ENCODE assay signal across 22 cellular contexts in genomic region chr5:144307726-144308125, GRCh38.
DNase-seq lines count a peak whose midpoint lies in the region; ATAC-seq and TF ChIP-seq lines count a peak whose summit lies in the region.
"Had no signal": no experiment of that assay in that cellular context is flagged by ENCODE, and none has a peak within 500 bp of the region (broad histone marks: within the 10 kb centered on the region; RNA-seq: fewer than 3 reads in every experiment).

No MANE protein-coding gene starts in this region.

- H3K4me1 ChIP-seq in lower lobe of right lung = no peaks in the 10 kb centered on the region
- H3K4me1 ChIP-seq: parathyroid adenoma had no signal

- H3K27me3 ChIP-seq in lower lobe of right lung (ENCODE audit: low read depth) = no peaks in the 10 kb centered on the region

- CTCF ChIA-PET in activated CD8-positive, alpha-beta memory T cell treated with anti-CD3 and anti-CD28 coated beads, Interleukin-2, amount 10 ng/mL, durations not matched to agents 7 days and 5 days (lab: Charles Lee) = no interaction called here

- TF ChIP-seq CTCF in lower lobe of right lung (IDR thresholded peaks at IDR 0.05) = no peak

- intact Hi-C loops in lower lobe of right lung (cut with DNase I) = no loop called here

- H3K36me3 ChIP-seq in lower lobe of right lung = no peaks in the 10 kb centered on the region

- H3K4me3 ChIP-seq in lower lobe of right lung = no peak overlapping the region

- ATAC-seq in activated CD8-positive, alpha-beta memory T cell treated with anti-CD3 and anti-CD28 coated beads, Interleukin-2, amount 10 ng/mL, durations not matched to agents 7 days and 5 days = no peak
- ATAC-seq in HG03045 (IDR thresholded peaks at IDR 0.05; ENCODE audit: unreplicated experiment) (no peak), lower lobe of right lung (no peak)
- ATAC-seq: activated CD4-positive, CD25-positive, alpha-beta regulatory T cell treated with anti-CD3 and anti-CD28 coated beads, Interleukin-2, amount 50 U/mL, for 24 hours; activated CD8-positive, alpha-beta T cell treated with anti-CD3 and anti-CD28 coated beads for 36 hours; naive thymus-derived CD8-positive, alpha-beta T cell; stimulated activated effector memory CD8-positive, alpha-beta T cell treated with anti-CD3 and anti-CD28 coated beads, Interleukin-12 subunit alpha, Interleukin-12 subunit beta, amount 100 ng/mL, for 72 hours had no signal

- DNase-seq in Ammon's horn (ENCODE audit: low spot score) = peak; percentile 43
- peak; percentile 58 for DNase-seq in DMS 273 treated with DMSO at 0.1 percent for 48 hours (lab: John Stamatoyannopoulos, UW)
- peak; percentile 96 for DNase-seq in NCI-H82 (lab: John Stamatoyannopoulos, UW)
- DNase-seq in left kidney (ENCODE audit: low read depth, low spot score) = peak; percentile 39
- no peak for DNase-seq in activated CD8-positive, alpha-beta memory T cell treated with anti-CD3 and anti-CD28 coated beads, Interleukin-2, amount 10 ng/mL, durations not matched to agents 7 days and 5 days
- DNase-seq in lower lobe of right lung = no peak
- DNase-seq: activated CD8-positive, alpha-beta T cell treated with anti-CD3 and anti-CD28 coated beads for 36 hours; activated gamma-delta T cell treated with Interleukin-2 at 50 U/mL for 16 hours; activated T-cell treated with anti-CD3 and anti-CD28 coated beads, Interleukin-2, amount 50 U/mL, for 1 hour; cortex of kidney; DMS53; GF-D8; H9; naive thymus-derived CD8-positive, alpha-beta T cell; NCI-H1436 treated with DMSO at 0.1 percent for 48 hours; stimulated activated CD4-positive, alpha-beta T cell treated with anti-CD3 and anti-CD28 coated beads, Interleukin-1b, Interleukin-23, amount 100 ng/mL, for 48 hours; T-helper 9 cell had no signal

- H3K4me3 Mint-ChIP-seq in activated CD8-positive, alpha-beta memory T cell treated with anti-CD3 and anti-CD28 coated beads, Interleukin-2, amount 10 ng/mL, durations not matched to agents 7 days and 5 days = no peak overlapping the region
- H3K4me3 Mint-ChIP-seq: activated CD8-positive, alpha-beta T cell treated with anti-CD3 and anti-CD28 coated beads for 36 hours; CD14-positive monocyte; H9; naive thymus-derived CD8-positive, alpha-beta T cell; stimulated activated effector memory CD8-positive, alpha-beta T cell treated with anti-CD3 and anti-CD28 coated beads, Interleukin-12 subunit alpha, Interleukin-12 subunit beta, amount 100 ng/mL, for 72 hours had no signal

- no peak overlapping the region for H3K27ac ChIP-seq in lower lobe of right lung
- H3K27ac ChIP-seq: parathyroid adenoma had no signal

- H3K27me3 Mint-ChIP-seq in activated CD8-positive, alpha-beta memory T cell treated with anti-CD3 and anti-CD28 coated beads, Interleukin-2, amount 10 ng/mL, durations not matched to agents 7 days and 5 days = no peaks in the 10 kb centered on the region

- no peaks in the 10 kb centered on the region for H3K9me3 ChIP-seq in lower lobe of right lung

- H3K9me3 Mint-ChIP-seq in activated CD8-positive, alpha-beta memory T cell treated with anti-CD3 and anti-CD28 coated beads, Interleukin-2, amount 10 ng/mL, durations not matched to agents 7 days and 5 days (ENCODE audit: low read depth) = no peaks in the 10 kb centered on the region
- H3K9me3 Mint-ChIP-seq: activated CD8-positive, alpha-beta T cell treated with anti-CD3 and anti-CD28 coated beads for 36 hours; H9; stimulated activated effector memory CD8-positive, alpha-beta T cell treated with anti-CD3 and anti-CD28 coated beads, Interleukin-12 subunit alpha, Interleukin-12 subunit beta, amount 100 ng/mL, for 72 hours had no signal

- H3K27ac Mint-ChIP-seq in activated CD8-positive, alpha-beta memory T cell treated with anti-CD3 and anti-CD28 coated beads, Interleukin-2, amount 10 ng/mL, durations not matched to agents 7 days and 5 days = no peak overlapping the region
- H3K27ac Mint-ChIP-seq: activated CD8-positive, alpha-beta T cell treated with anti-CD3 and anti-CD28 coated beads for 36 hours; CD14-positive monocyte; H9; naive thymus-derived CD8-positive, alpha-beta T cell; stimulated activated effector memory CD8-positive, alpha-beta T cell treated with anti-CD3 and anti-CD28 coated beads, Interleukin-12 subunit alpha, Interleukin-12 subunit beta, amount 100 ng/mL, for 72 hours had no signal

- H3K36me3 Mint-ChIP-seq in activated CD8-positive, alpha-beta memory T cell treated with anti-CD3 and anti-CD28 coated beads, Interleukin-2, amount 10 ng/mL, durations not matched to agents 7 days and 5 days = no peaks in the 10 kb centered on the region
- H3K36me3 Mint-ChIP-seq: CD14-positive monocyte; naive thymus-derived CD8-positive, alpha-beta T cell; stimulated activated effector memory CD8-positive, alpha-beta T cell treated with anti-CD3 and anti-CD28 coated beads, Interleukin-12 subunit alpha, Interleukin-12 subunit beta, amount 100 ng/mL, for 72 hours had no signal

- H3K4me1 Mint-ChIP-seq in activated CD8-positive, alpha-beta memory T cell treated with anti-CD3 and anti-CD28 coated beads, Interleukin-2, amount 10 ng/mL, durations not matched to agents 7 days and 5 days = no peaks in the 10 kb centered on the region
- H3K4me1 Mint-ChIP-seq: CD14-positive monocyte; naive thymus-derived CD8-positive, alpha-beta T cell; stimulated activated effector memory CD8-positive, alpha-beta T cell treated with anti-CD3 and anti-CD28 coated beads, Interleukin-12 subunit alpha, Interleukin-12 subunit beta, amount 100 ng/mL, for 72 hours had no signal

Comparison
In these comparisons a context has a peak if more than half of its experiments do, and no peak if none do; other contexts are left out.
1. DNase-seq: peak in Ammon's horn (single experiment), DMS 273 treated with DMSO at 0.1 percent for 48 hours (single experiment), NCI-H82 (single experiment) and left kidney (single experiment); none in activated CD8-positive, alpha-beta memory T cell treated with anti-CD3 and anti-CD28 coated beads, Interleukin-2, amount 10 ng/mL, durations not matched to agents 7 days and 5 days (single experiment) and lower lobe of right lung (single experiment).